In the genomic region with DNA sequence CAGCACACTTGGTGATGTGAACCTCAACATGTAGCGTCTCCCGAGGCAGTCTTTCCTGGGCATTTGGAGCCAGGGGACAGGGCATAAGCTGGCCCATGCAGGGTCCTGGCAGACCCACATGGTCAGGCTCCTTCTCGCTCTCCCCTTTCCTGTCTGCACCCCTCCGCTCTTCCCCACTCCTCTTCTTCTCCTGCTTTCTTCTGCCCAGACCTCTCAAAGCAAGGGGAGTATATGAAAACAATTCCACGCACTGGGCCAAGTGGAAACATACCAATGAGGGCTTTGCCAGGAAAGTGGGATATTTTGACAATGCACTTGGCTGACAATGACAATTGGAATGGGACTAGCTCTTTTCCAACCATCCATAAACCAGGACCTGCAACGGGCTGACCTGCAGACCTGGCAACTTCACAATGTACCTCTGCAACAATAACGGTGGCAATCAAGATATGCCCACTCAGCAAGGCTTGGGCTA, we compare ENCODE assay signal across 9 cellular contexts. TPM values are rescaled to one million over a fixed set of nuclear protein-coding genes. Genes with fewer than 3 reads are reported as not detected.
DNase-seq lines count a peak whose midpoint lies in the region; ATAC-seq and TF ChIP-seq lines count a peak whose summit lies in the region.
"Had no signal": no experiment of that assay in that cellular context is flagged by ENCODE, and none has a peak within 500 bp of the region (broad histone marks: within the 10 kb centered on the region; RNA-seq: fewer than 3 reads in every experiment).

No MANE protein-coding gene starts in this region.

- H3K36me3 ChIP-seq in muscle layer of colon (ENCODE audit: insufficient read depth, low read length) (no peaks in the 10 kb centered on the region), subcutaneous abdominal adipose tissue (ENCODE audit: control insufficient read depth in 5 of 5, insufficient read depth in 5 of 5, low read length in 5 of 5) (peaks cover 0 to 26% (median 18%) of the 10 kb centered on the region in 5 donors), brain microvascular endothelial cell (replicated peaks) (peaks cover 5% of the 10 kb centered on the region)

- H3K4me3 Mint-ChIP-seq in activated T-helper 17 cell treated with anti-CD3 and anti-CD28 coated beads, Interleukin-2, amount 50 U/mL, for 72 hours: no peak overlapping the region

- DNase-seq in dermis microvascular lymphatic vessel endothelial cell (ENCODE audit: low read depth in 2 of 2) (peak; percentile 75 to 95), brain microvascular endothelial cell (no peak), GOT3 (lab: John Stamatoyannopoulos, UW) (no peak)
- DNase-seq: activated T-cell treated with anti-CD3 and anti-CD28 coated beads for 4 hours had no signal

- in situ Hi-C loops in brain microvascular endothelial cell (cut with HindIII; ENCODE audit: low pct_ligation_motif_present, low sequenced_read_pairs): no loop called here

- peak overlapping the region in 1 of 2 donors; percentile 29 for H3K4me3 ChIP-seq in muscle layer of colon (ENCODE audit: low read depth in 1 of 2, low read length in 2 of 2)
- no peak overlapping the region for H3K4me3 ChIP-seq in subcutaneous abdominal adipose tissue (ENCODE audit: low read depth in 1 of 5, low read length in 5 of 5)
- H3K4me3 ChIP-seq in brain microvascular endothelial cell (ENCODE audit: low read depth, low read length): no peak overlapping the region

- H3K4me1 ChIP-seq in muscle layer of colon (ENCODE audit: insufficient read depth, low read length) (peaks cover 73% of the 10 kb centered on the region), subcutaneous abdominal adipose tissue (ENCODE audit: control insufficient read depth in 5 of 5, insufficient read depth in 5 of 5, low read length in 5 of 5) (peaks cover 7 to 61% (median 38%) of the 10 kb centered on the region in 5 donors)

- H3K27ac Mint-ChIP-seq in activated T-helper 17 cell treated with anti-CD3 and anti-CD28 coated beads, Interleukin-2, amount 50 U/mL, for 72 hours: peak overlapping the region; percentile 68

- H3K27ac ChIP-seq in muscle layer of colon (ENCODE audit: low read depth, low read length) (peak overlapping the region; percentile 24), subcutaneous abdominal adipose tissue (ENCODE audit: low read depth, low read length) (peak overlapping the region; percentile 66), brain microvascular endothelial cell (no peak overlapping the region)

- H3K27me3 ChIP-seq in muscle layer of colon (ENCODE audit: control insufficient read depth in 1 of 2, insufficient read depth in 2 of 2, low read length in 2 of 2) (no peaks in the 10 kb centered on the region), subcutaneous abdominal adipose tissue (ENCODE audit: control insufficient read depth in 5 of 5, insufficient read depth in 4 of 5, low read length in 5 of 5) (no peaks in the 10 kb centered on the region), brain microvascular endothelial cell (replicated peaks) (no peaks in the 10 kb centered on the region)

- no peaks in the 10 kb centered on the region for H3K9me3 Mint-ChIP-seq in activated T-helper 17 cell treated with anti-CD3 and anti-CD28 coated beads, Interleukin-2, amount 50 U/mL, for 72 hours

- H3K9me3 ChIP-seq in muscle layer of colon (ENCODE audit: low read length) (no peaks in the 10 kb centered on the region), subcutaneous abdominal adipose tissue (ENCODE audit: control insufficient read depth in 5 of 5, low read length in 5 of 5) (no peaks in the 10 kb centered on the region)

- H3K9ac ChIP-seq in muscle layer of colon (ENCODE audit: low read length): no peak overlapping the region
- H3K9ac ChIP-seq in subcutaneous abdominal adipose tissue (ENCODE audit: low read length in 5 of 5): no peak overlapping the region

- TF ChIP-seq CTCF in brain microvascular endothelial cell (IDR thresholded peaks at IDR 0.05; ENCODE audit: low read depth, low read length, missing control alignments): no peak

- no peaks in the 10 kb centered on the region for H3K27me3 Mint-ChIP-seq in activated T-helper 17 cell treated with anti-CD3 and anti-CD28 coated beads, Interleukin-2, amount 50 U/mL, for 72 hours

- H3K4me1 Mint-ChIP-seq in activated T-helper 17 cell treated with anti-CD3 and anti-CD28 coated beads, Interleukin-2, amount 50 U/mL, for 72 hours: no peaks in the 10 kb centered on the region

- H3K36me3 Mint-ChIP-seq in activated T-helper 17 cell treated with anti-CD3 and anti-CD28 coated beads, Interleukin-2, amount 50 U/mL, for 72 hours (ENCODE audit: low read depth): peaks cover 99% of the 10 kb centered on the region

- ATAC-seq in activated T-helper 17 cell treated with anti-CD3 and anti-CD28 coated beads, Interleukin-2, amount 50 U/mL, for 72 hours (replicated peaks): no peak
- ATAC-seq in GM18498 (IDR thresholded peaks at IDR 0.05; ENCODE audit: unreplicated experiment): no peak
- ATAC-seq: Panc1 had no signal

RNA-seq across cellular contexts. Expression of a gene that starts 58.9 kb away (rescaled TPM):
- 10 to 100 TPM; 36.5 to 63.6 TPM for total RNA-seq in activated T-helper 17 cell treated with anti-CD3 and anti-CD28 coated beads, Interleukin-2, amount 50 U/mL, for 72 hours
- 5.9 and 6.8 TPM in 2 replicates for total RNA-seq in dermis microvascular lymphatic vessel endothelial cell

Comparison
In these comparisons a context has a peak if more than half of its experiments do, and no peak if none do; other contexts are left out.
1. DNase-seq: peak in dermis microvascular lymphatic vessel endothelial cell (2 of 2); none in brain microvascular endothelial cell (single experiment) and GOT3 (single experiment).